27 cellular contexts compared by ENCODE assay signal in genomic region chr2:101463458-101463857, GRCh38. TPM values are rescaled to one million over a fixed set of nuclear protein-coding genes. Genes with fewer than 3 reads are reported as not detected.
DNase-seq lines count a peak whose midpoint lies in the region; ATAC-seq, FAIRE-seq and TF ChIP-seq lines count a peak whose summit lies in the region.
"Had no signal": no experiment of that assay in that cellular context is flagged by ENCODE, and none has a peak within 500 bp of the region (broad histone marks: within the 10 kb centered on the region; RNA-seq: fewer than 3 reads in every experiment).

No MANE protein-coding gene starts in this region.

- no peaks in the 10 kb centered on the region for H3K9me3 ChIP-seq in BLaER1
- no peaks in the 10 kb centered on the region for H3K9me3 ChIP-seq in Loucy (ENCODE audit: insufficient read depth, low read depth, low read length)
- no peaks in the 10 kb centered on the region for H3K9me3 ChIP-seq in kidney (ENCODE audit: control insufficient read depth in 1 of 2, low read length in 2 of 2)
- no peaks in the 10 kb centered on the region for H3K9me3 ChIP-seq in parathyroid adenoma (ENCODE audit: control insufficient read depth, low read length)
- H3K9me3 ChIP-seq in testis, result no peaks in the 10 kb centered on the region
- H3K9me3 ChIP-seq: adrenal gland had no signal

- FAIRE-seq in kidney (lab: Jason Lieb, UNC), result no peak
- FAIRE-seq: colon, frontal cortex, GM19239 had no signal

- H3K4me1 ChIP-seq in BLaER1, result peaks cover 27% of the 10 kb centered on the region
- peaks cover 22% of the 10 kb centered on the region for H3K4me1 ChIP-seq in Loucy (ENCODE audit: insufficient read depth, low read length, poor library complexity, severe bottlenecking)
- H3K4me1 ChIP-seq in kidney (ENCODE audit: control insufficient read depth in 1 of 2, insufficient read depth in 1 of 2, low read depth in 1 of 2, low read length in 2 of 2), result peaks cover 0 to 4% of the 10 kb centered on the region in 2 donors
- no peaks in the 10 kb centered on the region for H3K4me1 ChIP-seq in parathyroid adenoma
- no peaks in the 10 kb centered on the region for H3K4me1 ChIP-seq in testis
- H3K4me1 ChIP-seq: adrenal gland had no signal

- no peak for TF ChIP-seq CTCF in Loucy (conservative IDR thresholded peaks at IDR 0.05; ENCODE audit: low read length)
- no peak for TF ChIP-seq CTCF in kidney (IDR thresholded peaks at IDR 0.05; ENCODE audit: borderline replicate concordance, extremely low read depth, insufficient read depth)
- TF ChIP-seq CTCF in parathyroid adenoma (IDR thresholded peaks at IDR 0.05), result no peak
- no peak for TF ChIP-seq CTCF in testis (IDR thresholded peaks at IDR 0.05)

- no peaks in the 10 kb centered on the region for H3K27me3 ChIP-seq in BLaER1
- no peaks in the 10 kb centered on the region for H3K27me3 ChIP-seq in Loucy (ENCODE audit: insufficient read depth, low read length, poor library complexity, severe bottlenecking)
- H3K27me3 ChIP-seq in parathyroid adenoma (ENCODE audit: control insufficient read depth, insufficient read depth, low read length), result no peaks in the 10 kb centered on the region
- H3K27me3 ChIP-seq in testis, result no peaks in the 10 kb centered on the region

- no peaks in the 10 kb centered on the region for H3F3A ChIP-seq in Loucy (ENCODE audit: low read depth)

- H3K79me2 ChIP-seq in Loucy (ENCODE audit: insufficient read depth, low read length) (peaks cover 7% of the 10 kb centered on the region; the same call in 1 of the 2 replicates), parathyroid adenoma (no peaks in the 10 kb centered on the region)

- H4K20me1 ChIP-seq in BLaER1 (no peaks in the 10 kb centered on the region), Loucy (ENCODE audit: insufficient read depth, low read length, poor library complexity, severe bottlenecking) (no peaks in the 10 kb centered on the region)

- ATAC-seq in GM18502 (IDR thresholded peaks at IDR 0.05; ENCODE audit: poor library complexity, unreplicated experiment), result no peak
- ATAC-seq: esophagus mucosa had no signal

- TF ChIP-seq POLR2A in testis (IDR thresholded peaks at IDR 0.05), result no peak

- H3K36me3 ChIP-seq in BLaER1 (no peaks in the 10 kb centered on the region), Loucy (ENCODE audit: insufficient read depth, low read length) (0 out of 2 replicates have a peak, but pooled peaks cover 3% of the 10 kb centered on the region), kidney (ENCODE audit: control insufficient read depth in 1 of 2, insufficient read depth in 2 of 2, low read length in 2 of 2) (no peaks in the 10 kb centered on the region), parathyroid adenoma (ENCODE audit: control insufficient read depth, insufficient read depth, low read length) (no peaks in the 10 kb centered on the region), testis (ENCODE audit: low read depth, missing control alignments) (no peaks in the 10 kb centered on the region)
- H3K36me3 ChIP-seq: adrenal gland had no signal

- no peak overlapping the region for H2AFZ ChIP-seq in Loucy (ENCODE audit: low read length)
- no peak overlapping the region for H2AFZ ChIP-seq in parathyroid adenoma

- H3K4me3 ChIP-seq in BLaER1, result no peak overlapping the region
- no peak overlapping the region for H3K4me3 ChIP-seq in Loucy (ENCODE audit: low read length, poor library complexity, severe bottlenecking)
- no peak overlapping the region for H3K4me3 ChIP-seq in kidney (ENCODE audit: low read length in 2 of 2)
- H3K4me3 ChIP-seq in parathyroid adenoma (ENCODE audit: low read depth, low read length), result no peak overlapping the region
- no peak overlapping the region for H3K4me3 ChIP-seq in testis
- H3K4me3 ChIP-seq: adrenal gland had no signal

- 88% methylated on average over 7 of the region's 7 CpGs; no CpG with 5 or more reads in 1 of the 2 donors for WGBS in testis, 2 donors

- H3K9ac ChIP-seq in BLaER1 (no peak overlapping the region), Loucy (ENCODE audit: low read depth, low read length, poor library complexity, severe bottlenecking) (peak overlapping the region; percentile 41), kidney (ENCODE audit: low read length in 2 of 2) (no peak overlapping the region), parathyroid adenoma (no peak overlapping the region)

- DNase-seq in kidney (no peak), UCSD-AML1 (lab: John Stamatoyannopoulos, UW; ENCODE audit: unreplicated experiment) (no peak), testis (no peak), globus pallidus (ENCODE audit: low spot score) (no peak)
- DNase-seq: activated CD4-positive, alpha-beta T cell treated with anti-CD3 and anti-CD28 coated beads for 4 hours; activated CD8-positive, alpha-beta memory T cell treated with anti-CD3 and anti-CD28 coated beads for 24 hours; activated gamma-delta T cell treated with Interleukin-2 at 50 U/mL for 16 hours; activated T-cell treated with anti-CD3 and anti-CD28 coated beads, Interleukin-2, amount 50 U/mL, for 1 hour; effector memory CD4-positive, alpha-beta T cell; islet precursor cell; mammary epithelial cell; NCI-H2171 treated with DMSO at 0.1 percent for 48 hours; NCI-H526 treated with DMSO at 0.1 percent for 48 hours; occipital lobe; stimulated activated CD4-positive, alpha-beta T cell treated with anti-CD3 and anti-CD28 coated beads, Interleukin-12 subunit alpha, Interleukin-12 subunit beta, amount 100 ng/mL, for 4 hours; stimulated activated CD4-positive, alpha-beta T cell treated with anti-CD3 and anti-CD28 coated beads, Interleukin-4, amount 100 ng/mL, for 24 hours; stimulated activated naive CD4-positive, alpha-beta T cell treated with Interleukin-2 at 50 U/mL for 16 hours had no signal

- H3K27ac ChIP-seq in BLaER1, result no peak overlapping the region
- H3K27ac ChIP-seq in kidney (ENCODE audit: low read depth in 2 of 2, low read length in 2 of 2), result peak overlapping the region; percentile 33 to 67
- H3K27ac ChIP-seq in parathyroid adenoma, result peak overlapping the region; percentile 47
- no peak overlapping the region for H3K27ac ChIP-seq in testis

- intact Hi-C loops in kidney (cut with DNase I) (no loop called here), testis (cut with DNase I; ENCODE audit: low total_unique reads) (no loop called here)

- H3K9me2 ChIP-seq in Loucy (replicated peaks; ENCODE audit: low read depth, low read length), result no peaks in the 10 kb centered on the region

- peak overlapping the region; percentile 75 for H3K4me2 ChIP-seq in BLaER1
- H3K4me2 ChIP-seq in Loucy (ENCODE audit: low read depth, low read length, poor library complexity, severe bottlenecking), result peak overlapping the region; percentile 29
- H3K4me2 ChIP-seq in parathyroid adenoma (ENCODE audit: low read length), result no peak overlapping the region

RNA-seq across cellular contexts. Expression of gene RFX8, which starts 11.5 kb away (rescaled TPM):
- total RNA-seq in kidney (0.28 TPM), testis (1 to 10 TPM; 1.8 to 2.7 TPM)
- polyA plus RNA-seq in kidney (ENCODE audit: insufficient read depth, low read depth, low replicate concordance) (not detected), testis (ENCODE audit: insufficient read depth, low read depth, low replicate concordance) (4.0 TPM)
- total RNA-seq: esophagus mucosa, renal cortical epithelial cell had no signal

Comparison
In these comparisons a context has a peak if more than half of its experiments do, and no peak if none do; other contexts are left out.
1. H3K27ac ChIP-seq: peak in kidney (2 of 2) and parathyroid adenoma (single experiment); none in BLaER1 (single experiment) and testis (0 of 2).